In genomic region chr9:92664394-92665152, GRCh38 we compare ENCODE assay signal across 1 cellular context.
TF ChIP-seq lines count a peak whose summit lies in the region.

No MANE protein-coding gene starts in this region.

TF ChIP-seq in GM23338, 12 proteins besides CTCF, POLR2A, EP300 and RAD21 (continued from another document):
- TF ChIP-seq ETS1 (IDR thresholded peaks at IDR 0.05) = no peak
- TF ChIP-seq EZH2phosphoT487 (IDR thresholded peaks at IDR 0.05; ENCODE audit: unreplicated experiment) = no peak
- no peak for TF ChIP-seq ZNF331 (CRISPR knock-in tag; IDR thresholded peaks at IDR 0.05; ENCODE audit: low read depth)
- TF ChIP-seq EZH2 (IDR thresholded peaks at IDR 0.05; ENCODE audit: low read depth, unreplicated experiment) = no peak
- no peak for TF ChIP-seq JUNB (IDR thresholded peaks at IDR 0.05; ENCODE audit: unreplicated experiment)
- TF ChIP-seq, protein P1, sequence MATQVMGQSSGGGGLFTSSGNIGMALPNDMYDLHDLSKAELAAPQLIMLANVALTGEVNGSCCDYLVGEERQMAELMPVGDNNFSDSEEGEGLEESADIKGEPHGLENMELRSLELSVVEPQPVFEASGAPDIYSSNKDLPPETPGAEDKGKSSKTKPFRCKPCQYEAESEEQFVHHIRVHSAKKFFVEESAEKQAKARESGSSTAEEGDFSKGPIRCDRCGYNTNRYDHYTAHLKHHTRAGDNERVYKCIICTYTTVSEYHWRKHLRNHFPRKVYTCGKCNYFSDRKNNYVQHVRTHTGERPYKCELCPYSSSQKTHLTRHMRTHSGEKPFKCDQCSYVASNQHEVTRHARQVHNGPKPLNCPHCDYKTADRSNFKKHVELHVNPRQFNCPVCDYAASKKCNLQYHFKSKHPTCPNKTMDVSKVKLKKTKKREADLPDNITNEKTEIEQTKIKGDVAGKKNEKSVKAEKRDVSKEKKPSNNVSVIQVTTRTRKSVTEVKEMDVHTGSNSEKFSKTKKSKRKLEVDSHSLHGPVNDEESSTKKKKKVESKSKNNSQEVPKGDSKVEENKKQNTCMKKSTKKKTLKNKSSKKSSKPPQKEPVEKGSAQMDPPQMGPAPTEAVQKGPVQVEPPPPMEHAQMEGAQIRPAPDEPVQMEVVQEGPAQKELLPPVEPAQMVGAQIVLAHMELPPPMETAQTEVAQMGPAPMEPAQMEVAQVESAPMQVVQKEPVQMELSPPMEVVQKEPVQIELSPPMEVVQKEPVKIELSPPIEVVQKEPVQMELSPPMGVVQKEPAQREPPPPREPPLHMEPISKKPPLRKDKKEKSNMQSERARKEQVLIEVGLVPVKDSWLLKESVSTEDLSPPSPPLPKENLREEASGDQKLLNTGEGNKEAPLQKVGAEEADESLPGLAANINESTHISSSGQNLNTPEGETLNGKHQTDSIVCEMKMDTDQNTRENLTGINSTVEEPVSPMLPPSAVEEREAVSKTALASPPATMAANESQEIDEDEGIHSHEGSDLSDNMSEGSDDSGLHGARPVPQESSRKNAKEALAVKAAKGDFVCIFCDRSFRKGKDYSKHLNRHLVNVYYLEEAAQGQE (IDR thresholded peaks at IDR 0.05; ENCODE audit: unreplicated experiment) = no peak
- no peak for TF ChIP-seq POLR2AphosphoS5 (IDR thresholded peaks at IDR 0.05; ENCODE audit: low read depth)
- TF ChIP-seq NANOG (IDR thresholded peaks at IDR 0.05; ENCODE audit: borderline replicate concordance) = no peak
- TF ChIP-seq CREB1 (CRISPR knock-in tag; IDR thresholded peaks at IDR 0.05; ENCODE audit: low read depth) = no peak
- TF ChIP-seq STAT1 (IDR thresholded peaks at IDR 0.05; ENCODE audit: unreplicated experiment) = no peak
TF ChIP-seq in GM23338: peak in this region for 0.
